Comparison of ENCODE assay signal across 8 cellular contexts in genomic region chr1:40032240-40032891, GRCh38. TPM values are rescaled to one million over a fixed set of nuclear protein-coding genes. Genes with fewer than 3 reads are reported as not detected.
DNase-seq lines count a peak whose midpoint lies in the region; ATAC-seq, FAIRE-seq and TF ChIP-seq lines count a peak whose summit lies in the region.

No MANE protein-coding gene starts in this region.

- H3K27ac ChIP-seq in Karpas-422 (ENCODE audit: low read length) (no peak overlapping the region), RWPE1 (no peak overlapping the region), small intestine (ENCODE audit: low read depth in 1 of 2, low read length in 1 of 2) (no peak overlapping the region)

- POLR2A ChIA-PET in RWPE1 (lab: Yijun Ruan, JAX; ENCODE audit: low non-redundant PET) = interaction anchor here (0.6 kb wide), 1 partner anchor 74 kb away, joined by 3 read pairs; no protein-coding TSS in a partner anchor

- H3K36me3 ChIP-seq in Karpas-422 (ENCODE audit: insufficient read depth, low read length) = no peaks in the 10 kb centered on the region
- no peaks in the 10 kb centered on the region for H3K36me3 ChIP-seq in adipocyte (ENCODE audit: control insufficient read depth, insufficient read depth, low read length, severe bottlenecking)
- no peaks in the 10 kb centered on the region for H3K36me3 ChIP-seq in small intestine (ENCODE audit: control insufficient read depth in 2 of 2, insufficient read depth in 2 of 2, low read length in 2 of 2)

- no peak overlapping the region for H2AFZ ChIP-seq in Karpas-422 (ENCODE audit: low read length)

- H3K9me2 ChIP-seq in Karpas-422 (replicated peaks; ENCODE audit: insufficient read depth, low read length) = no peaks in the 10 kb centered on the region

- H3K4me2 ChIP-seq in Karpas-422 (ENCODE audit: low read depth, low read length, poor library complexity, severe bottlenecking) = no peak overlapping the region

- no peaks in the 10 kb centered on the region for H3K79me2 ChIP-seq in Karpas-422 (ENCODE audit: low read length)

- WGBS in small intestine, 3 donors = 39 to 47% (median 43%) methylated on average over 4 of the region's 4 CpGs

- H3K4me1 ChIP-seq in Karpas-422 (ENCODE audit: low read length) (no peaks in the 10 kb centered on the region), adipocyte (ENCODE audit: control insufficient read depth, insufficient read depth, low read length) (peaks cover 16% of the 10 kb centered on the region), small intestine (ENCODE audit: control insufficient read depth in 2 of 2, insufficient read depth in 1 of 2, low read depth in 1 of 2, low read length in 1 of 2) (no peaks in the 10 kb centered on the region)

- FAIRE-seq in small intestine (lab: Jason Lieb, UNC) = no peak

- ATAC-seq in left ventricle myocardium superior (peak; percentile 22), GM18858 (IDR thresholded peaks at IDR 0.05; ENCODE audit: unreplicated experiment) (no peak)

- peak; percentile 83 for TF ChIP-seq CTCF in RWPE1 (conservative IDR thresholded peaks at IDR 0.05; ENCODE audit: low read depth)

- H3K4me3 ChIP-seq in Karpas-422 (ENCODE audit: low read length) = no peak overlapping the region
- H3K4me3 ChIP-seq in adipocyte (ENCODE audit: low read length) = no peak overlapping the region
- H3K4me3 ChIP-seq in small intestine (ENCODE audit: low read depth in 1 of 2, low read length in 2 of 2) = no peak overlapping the region

- peak; percentile 71 for DNase-seq in EH (ENCODE audit: low read depth)
- peak; percentile 83 for DNase-seq in Karpas-422
- DNase-seq in RWPE1 (ENCODE audit: low spot score) = peak; percentile 45
- DNase-seq in adipocyte (ENCODE audit: low read depth) = peak; percentile 85
- no peak for DNase-seq in left ventricle myocardium superior
- DNase-seq in small intestine = peak; percentile 76
- DNase-seq in islet precursor cell = no peak

- CTCF ChIA-PET in RWPE1 (lab: Yijun Ruan, JAX) = interaction anchor here (0.6 to 3.3 kb wide), 19 partner anchors 50 to 618 kb away, joined by 3 to 21 read pairs (median 4); no protein-coding TSS in a partner anchor

- intact Hi-C loops in left ventricle myocardium superior (cut with micrococcal nuclease) = no loop called here

- H3K9ac ChIP-seq in Karpas-422 (ENCODE audit: low read length) = no peak overlapping the region
- H3K9ac ChIP-seq in adipocyte (ENCODE audit: low read length) = no peak overlapping the region

- H4K20me1 ChIP-seq in Karpas-422 (ENCODE audit: insufficient read depth, low read depth, low read length) = no peaks in the 10 kb centered on the region

- H3K9me3 ChIP-seq in Karpas-422 (ENCODE audit: low read length) (no peaks in the 10 kb centered on the region), adipocyte (ENCODE audit: control insufficient read depth, low read length) (no peaks in the 10 kb centered on the region), small intestine (ENCODE audit: control insufficient read depth, low read depth) (no peaks in the 10 kb centered on the region)

- H3K27me3 ChIP-seq in Karpas-422 (ENCODE audit: low read length) = no peaks in the 10 kb centered on the region
- H3K27me3 ChIP-seq in adipocyte (replicated peaks; ENCODE audit: control insufficient read depth, insufficient read depth, low read length) = no peaks in the 10 kb centered on the region
- no peaks in the 10 kb centered on the region for H3K27me3 ChIP-seq in small intestine (ENCODE audit: control insufficient read depth in 2 of 2, insufficient read depth in 2 of 2, low read length in 2 of 2)

RNA-seq across cellular contexts. Expression of gene CAP1, which starts 8.2 kb away (rescaled TPM):
- 217 and 229 TPM in 2 replicates for total RNA-seq in Karpas-422 (2014; rRNA removed; shearing (Covaris generic); ENCODE audit: low replicate concordance)
- total RNA-seq in left ventricle myocardium superior = 69.1 TPM
- 100 to 1,000 TPM; 186 to 224 (median 195) TPM for polyA plus RNA-seq in small intestine

Comparison
In these comparisons a context has a peak if more than half of its experiments do, and no peak if none do; other contexts are left out.
1. DNase-seq: peak in EH (single experiment), Karpas-422 (single experiment), RWPE1 (single experiment), adipocyte (single experiment) and small intestine (single experiment); none in left ventricle myocardium superior (single experiment) and islet precursor cell (single experiment).